1 cellular context compared by ENCODE assay signal in genomic region chr17:50094753-50095616, GRCh38.
TF ChIP-seq lines count a peak whose summit lies in the region.

Gene PDK2 (plus strand): TSS chr17:50095351. CDS start chr17:50095436, 85 bp downstream.

TF ChIP-seq in HepG2, 621 proteins besides CTCF, POLR2A, EP300 and RAD21 (continued from another document and continues in another):
- TF ChIP-seq ZBTB14 (CRISPR knock-in tag; IDR thresholded peaks at IDR 0.05): 0 out of 2 replicates have a peak, but pooled peaks have one; percentile 14
- TF ChIP-seq ZNF710 (CRISPR knock-in tag; IDR thresholded peaks at IDR 0.05; ENCODE audit: borderline replicate concordance): peak; percentile 62; the same call in 1 of the 2 replicates
- TF ChIP-seq ZNF224 (CRISPR knock-in tag; IDR thresholded peaks at IDR 0.05): 0 out of 2 replicates have a peak, but pooled peaks have one; percentile 53
- TF ChIP-seq ZNF619 (CRISPR knock-in tag; IDR thresholded peaks at IDR 0.05): peak; percentile 23; the same call in 1 of the 2 replicates
- no peak for TF ChIP-seq ZNF746 (CRISPR knock-in tag; IDR thresholded peaks at IDR 0.05)
- TF ChIP-seq ZNF251 (CRISPR knock-in tag; IDR thresholded peaks at IDR 0.05): no peak
- no peak for TF ChIP-seq ZNF282 (IDR thresholded peaks at IDR 0.05; ENCODE audit: partially characterized antibody)
- TF ChIP-seq ZNF432 (CRISPR knock-in tag; IDR thresholded peaks at IDR 0.05; ENCODE audit: borderline replicate concordance): no peak
- TF ChIP-seq ZNF574 (CRISPR knock-in tag; IDR thresholded peaks at IDR 0.05): peak; percentile 51
- 0 out of 2 replicates have a peak, but pooled peaks have one; percentile 75 for TF ChIP-seq ZNF20 (CRISPR knock-in tag; IDR thresholded peaks at IDR 0.05)
- peak; percentile 10; the same call in 1 of the 2 replicates for TF ChIP-seq SIX4 (CRISPR knock-in tag; IDR thresholded peaks at IDR 0.05)
- TF ChIP-seq ZNF781 (CRISPR knock-in tag; IDR thresholded peaks at IDR 0.05; ENCODE audit: borderline replicate concordance, not compliant biosample characterization): peak; percentile 59
- no peak; the same call in 1 of the 2 replicates for TF ChIP-seq SETDB1 (CRISPR knock-in tag; IDR thresholded peaks at IDR 0.05; ENCODE audit: borderline replicate concordance)
- TF ChIP-seq NFYB (CRISPR knock-in tag; IDR thresholded peaks at IDR 0.05): peak; percentile 100
- TF ChIP-seq ZNF7 (CRISPR knock-in tag; IDR thresholded peaks at IDR 0.05): no peak; the same call in 1 of the 2 replicates
- TF ChIP-seq TIGD3 (CRISPR knock-in tag; IDR thresholded peaks at IDR 0.05; ENCODE audit: borderline replicate concordance): no peak
- no peak; the same call in 1 of the 2 replicates for TF ChIP-seq XBP1 (CRISPR knock-in tag; IDR thresholded peaks at IDR 0.05)
- no peak for TF ChIP-seq RNF219 (CRISPR knock-in tag; IDR thresholded peaks at IDR 0.05)
- TF ChIP-seq HNRNPLL (IDR thresholded peaks at IDR 0.05; ENCODE audit: low read depth, low read length, poor library complexity, severe bottlenecking): peak; percentile 83
- TF ChIP-seq AGO2 (optimal IDR thresholded peaks at IDR 0.05; ENCODE audit: low read depth, low read length): peak; percentile 17
- TF ChIP-seq U2AF2 (IDR thresholded peaks at IDR 0.05; ENCODE audit: low read depth, low read length): 0 out of 2 replicates have a peak, but pooled peaks have one; percentile 81
- no peak for TF ChIP-seq ONECUT2 (CRISPR knock-in tag; IDR thresholded peaks at IDR 0.05)
- peak; percentile 74 for TF ChIP-seq AGO1 (IDR thresholded peaks at IDR 0.05; ENCODE audit: low read depth, low read length, poor library complexity, severe bottlenecking)
- peak in 1 of 2 experiments; percentile 73; a peak in 1 of 4 replicates for TF ChIP-seq KLF16 (CRISPR knock-in tag; IDR thresholded peaks at IDR 0.05)
- peak; percentile 11; the same call in 1 of the 2 replicates for TF ChIP-seq ZNF629 (CRISPR knock-in tag; conservative IDR thresholded peaks at IDR 0.05)
- no peak for TF ChIP-seq EHMT2 (IDR thresholded peaks at IDR 0.05; ENCODE audit: borderline replicate concordance, low read depth, low read length)
- peak; percentile 46; the same call in 1 of the 2 replicates for TF ChIP-seq HOMEZ (CRISPR knock-in tag; IDR thresholded peaks at IDR 0.05; ENCODE audit: low read depth)
- 0 out of 2 replicates have a peak, but pooled peaks have one; percentile 43 for TF ChIP-seq ZNF34 (CRISPR knock-in tag; IDR thresholded peaks at IDR 0.05; ENCODE audit: borderline replicate concordance)
- peak; percentile 57; the same call in 1 of the 2 replicates for TF ChIP-seq ZSCAN9 (CRISPR knock-in tag; IDR thresholded peaks at IDR 0.05; ENCODE audit: borderline replicate concordance)
- TF ChIP-seq FIP1L1 (IDR thresholded peaks at IDR 0.05; ENCODE audit: borderline replicate concordance, insufficient read depth, low read depth, low read length): no peak
- no peak for TF ChIP-seq ZNF136 (CRISPR knock-in tag; IDR thresholded peaks at IDR 0.05; ENCODE audit: low read depth)
- TF ChIP-seq DBP (CRISPR knock-in tag; IDR thresholded peaks at IDR 0.05; ENCODE audit: not compliant biosample characterization): no peak
- peak; percentile 88 for TF ChIP-seq KAT8 (CRISPR knock-in tag; IDR thresholded peaks at IDR 0.05)
- TF ChIP-seq ZNF484 (CRISPR knock-in tag; IDR thresholded peaks at IDR 0.05; ENCODE audit: borderline replicate concordance, low read depth): no peak; the same call in 1 of the 2 replicates
- peak; percentile 68; the same call in 1 of the 2 replicates for TF ChIP-seq ZNF414 (CRISPR knock-in tag; IDR thresholded peaks at IDR 0.05)
- TF ChIP-seq NR2C2 (CRISPR knock-in tag; IDR thresholded peaks at IDR 0.05; ENCODE audit: borderline replicate concordance): peak; percentile 65
- TF ChIP-seq REL (CRISPR knock-in tag; conservative IDR thresholded peaks at IDR 0.05): peak; percentile 84
- TF ChIP-seq RBM39 (IDR thresholded peaks at IDR 0.05; ENCODE audit: low read depth, low read length, poor library complexity, severe bottlenecking): peak; percentile 43
- TF ChIP-seq GMEB1 (CRISPR knock-in tag; IDR thresholded peaks at IDR 0.05; ENCODE audit: borderline replicate concordance): peak; percentile 89
- peak; percentile 91; the same call in 1 of the 2 replicates for TF ChIP-seq ZNF788 (CRISPR knock-in tag; IDR thresholded peaks at IDR 0.05; ENCODE audit: borderline replicate concordance)
- peak; percentile 93 for TF ChIP-seq ZGPAT (CRISPR knock-in tag; IDR thresholded peaks at IDR 0.05)
- TF ChIP-seq JUNB (CRISPR knock-in tag; IDR thresholded peaks at IDR 0.05; ENCODE audit: borderline replicate concordance): no peak
